11 cellular contexts compared by ENCODE assay signal in genomic region chr5:123874600-123875201, GRCh38.
DNase-seq lines count a peak whose midpoint lies in the region; ATAC-seq and TF ChIP-seq lines count a peak whose summit lies in the region.
"Had no signal": no experiment of that assay in that cellular context is flagged by ENCODE, and none has a peak within 500 bp of the region (broad histone marks: within the 10 kb centered on the region; RNA-seq: fewer than 3 reads in every experiment).

No MANE protein-coding gene starts in this region.

- intact Hi-C loops in heart left ventricle (cut with DNase I) (no loop called here), MCF 10A (cut with micrococcal nuclease) (no loop called here)

- H3K27me3 ChIP-seq in SJSA1 (replicated peaks) (no peaks in the 10 kb centered on the region), heart left ventricle (no peaks in the 10 kb centered on the region)

- no peaks in the 10 kb centered on the region for H3K36me3 Mint-ChIP-seq in MCF 10A (ENCODE audit: insufficient read depth, unreplicated experiment)

- no peaks in the 10 kb centered on the region for H3K4me1 Mint-ChIP-seq in MCF 10A (ENCODE audit: insufficient read depth, unreplicated experiment)

- H3K36me3 ChIP-seq in HEK293 (ENCODE audit: control insufficient read depth in 2 of 2, insufficient read depth in 1 of 2, low read length in 2 of 2): no peaks in the 10 kb centered on the region
- H3K36me3 ChIP-seq in SJSA1: no peaks in the 10 kb centered on the region
- H3K36me3 ChIP-seq in heart left ventricle: no peaks in the 10 kb centered on the region

- TF ChIP-seq CTCF in HEK293 (tag by site-specific recombination; IDR thresholded peaks at IDR 0.05) (no peak), heart left ventricle (IDR thresholded peaks at IDR 0.05) (no peak), MCF 10A (IDR thresholded peaks at IDR 0.05; ENCODE audit: unreplicated experiment) (no peak)

- no peak overlapping the region for H3K4me3 Mint-ChIP-seq in MCF 10A (ENCODE audit: unreplicated experiment)

- H3K9me3 Mint-ChIP-seq in MCF 10A (ENCODE audit: unreplicated experiment): no peaks in the 10 kb centered on the region

- H3K27ac ChIP-seq in HEK293 (ENCODE audit: extremely low read depth, low read depth, low read length): peak overlapping the region; percentile 12; the same call in 1 of the 2 replicates
- peak overlapping the region; percentile 33 for H3K27ac ChIP-seq in SJSA1
- peak overlapping the region in 8 of 12 donors; percentile 3 to 74 (median 48) for H3K27ac ChIP-seq in heart left ventricle

- POLR2A ChIA-PET in HEK293 (lab: Yijun Ruan, JAX) (no interaction called here), MCF 10A (lab: Yijun Ruan, JAX) (interaction anchor here (1.2 kb wide), 1 partner anchor 15 kb away, joined by 5 read pairs; no protein-coding TSS in a partner anchor)

- WGBS in heart left ventricle, 4 donors: 29 to 36% (median 32%) methylated on average over 4 of the region's 4 CpGs

- TF ChIP-seq POLR2A in heart left ventricle (IDR thresholded peaks at IDR 0.05): no peak

- H3K27ac Mint-ChIP-seq in MCF 10A (ENCODE audit: low read depth, unreplicated experiment): no peak overlapping the region

- ATAC-seq in heart left ventricle: peak; percentile 32 to 73 (median 56)
- no peak for ATAC-seq in HG03565 (IDR thresholded peaks at IDR 0.05; ENCODE audit: unreplicated experiment)

- DNase-seq in SJSA1 (ENCODE audit: low read depth in 1 of 2, low spot score in 2 of 2) (peak in 1 of 2 experiments; percentile 38), heart left ventricle (no peak), pons (ENCODE audit: low spot score) (peak; percentile 99), MCF 10A (ENCODE audit: unreplicated experiment) (no peak), hepatic stellate cell (ENCODE audit: low spot score) (no peak)
- no peak for DNase-seq in activated T-cell treated with anti-CD3 and anti-CD28 coated beads, Interleukin-2, amount 50 U/mL, for 48 hours
- DNase-seq: activated T-cell treated with anti-CD3 and anti-CD28 coated beads for 4 hours; NCI-H2171; stimulated activated CD4-positive, alpha-beta T cell treated with anti-CD3 and anti-CD28 coated beads, Interleukin-15, amount 100 ng/mL, for 24 hours had no signal

- BruUV-seq in MCF 10A (replicated peaks; lab: Mats Ljungman, UMichigan): no TSS peak

- H3K4me1 ChIP-seq in HEK293 (ENCODE audit: control insufficient read depth, insufficient read depth, low read length) (peaks cover 11% of the 10 kb centered on the region), SJSA1 (replicated peaks) (peaks cover 21% of the 10 kb centered on the region), heart left ventricle (peaks cover 0 to 40% (median 23%) of the 10 kb centered on the region in 12 donors)

- no peaks in the 10 kb centered on the region for H3K27me3 Mint-ChIP-seq in MCF 10A (ENCODE audit: insufficient read depth, unreplicated experiment)

- no peak overlapping the region for H3K4me3 ChIP-seq in HEK293 (ENCODE audit: low read depth, low read length)
- H3K4me3 ChIP-seq in SJSA1: no peak overlapping the region
- H3K4me3 ChIP-seq in heart left ventricle: no peak overlapping the region

- H3K9me3 ChIP-seq in HEK293 (ENCODE audit: control insufficient read depth, insufficient read depth, low read depth, low read length) (no peaks in the 10 kb centered on the region), SJSA1 (replicated peaks) (no peaks in the 10 kb centered on the region), heart left ventricle (no peaks in the 10 kb centered on the region)

- CTCF ChIA-PET in HEK293 (lab: Yijun Ruan, JAX) (interaction anchor here (0.7 kb wide), 1 partner anchor 780 kb away, joined by 3 read pairs; no protein-coding TSS in a partner anchor), MCF 10A (lab: Yijun Ruan, JAX) (interaction anchor here (0.7 kb wide), 1 partner anchor 54 kb away, joined by 3 read pairs; no protein-coding TSS in a partner anchor)

TF ChIP-seq in HEK293, 187 proteins besides CTCF, POLR2A, EP300 and RAD21:
- TF ChIP-seq ZNF529 (tag by site-specific recombination; IDR thresholded peaks at IDR 0.05; ENCODE audit: insufficient replicate concordance) (no peak), PRDM2 (tag by site-specific recombination; IDR thresholded peaks at IDR 0.05; ENCODE audit: borderline replicate concordance) (no peak), ZNF701 (tag by site-specific recombination; IDR thresholded peaks at IDR 0.05) (no peak), ZBTB49 (tag by site-specific recombination; IDR thresholded peaks at IDR 0.05; ENCODE audit: low read depth) (no peak), IKZF3 (tag by site-specific recombination; IDR thresholded peaks at IDR 0.05) (no peak), ZNF350 (tag by site-specific recombination; IDR thresholded peaks at IDR 0.05) (no peak), ZNF488 (tag by site-specific recombination; IDR thresholded peaks at IDR 0.05) (no peak), ZNF133 (tag by site-specific recombination; IDR thresholded peaks at IDR 0.05) (no peak), ZNF140 (tag by site-specific recombination; IDR thresholded peaks at IDR 0.05) (no peak), ZNF48 (tag by site-specific recombination; IDR thresholded peaks at IDR 0.05) (no peak), ZNF626 (tag by site-specific recombination; IDR thresholded peaks at IDR 0.05) (no peak), ZSCAN23 (tag by site-specific recombination; IDR thresholded peaks at IDR 0.05) (no peak), ZNF664 (tag by site-specific recombination; IDR thresholded peaks at IDR 0.05) (no peak), ZNF623 (tag by site-specific recombination; IDR thresholded peaks at IDR 0.05) (no peak), ZNF585B (tag by site-specific recombination; IDR thresholded peaks at IDR 0.05) (no peak)
